ENCODE assay signal across 22 cellular contexts in genomic region chr17:76039121-76039520, GRCh38. TPM values are rescaled to one million over a fixed set of nuclear protein-coding genes. Genes with fewer than 3 reads are reported as not detected.
DNase-seq lines count a peak whose midpoint lies in the region; ATAC-seq and TF ChIP-seq lines count a peak whose summit lies in the region.
"Had no signal": no experiment of that assay in that cellular context is flagged by ENCODE, and none has a peak within 500 bp of the region (broad histone marks: within the 10 kb centered on the region; RNA-seq: fewer than 3 reads in every experiment).

No MANE protein-coding gene starts in this region.

- no peak for ATAC-seq in HG03175 (IDR thresholded peaks at IDR 0.05; ENCODE audit: unreplicated experiment)
- ATAC-seq in aorta (ENCODE audit: low FRiP score): no peak
- ATAC-seq: A549, sciatic nerve had no signal

- WGBS in stomach, 5 donors: 76 to 85% (median 80%) methylated on average over 6 of the region's 6 CpGs
- WGBS in aorta, 2 donors: 57 to 59% methylated on average over 6 of the region's 6 CpGs

- no peaks in the 10 kb centered on the region for H3K9me3 Mint-ChIP-seq in activated naive CD4-positive, alpha-beta T cell treated with anti-CD3 and anti-CD28 coated beads, Interleukin-2, amount 50 U/mL, for 24 hours

- H3K4me3 Mint-ChIP-seq in activated naive CD4-positive, alpha-beta T cell treated with anti-CD3 and anti-CD28 coated beads, Interleukin-2, amount 50 U/mL, for 24 hours: no peak overlapping the region

- TF ChIP-seq CTCF in WERI-Rb-1 (IDR thresholded peaks at IDR 0.05; ENCODE audit: low read depth, low read length): no peak
- no peak for TF ChIP-seq CTCF in stomach (IDR thresholded peaks at IDR 0.05)

- no peaks in the 10 kb centered on the region for H3K27me3 Mint-ChIP-seq in activated naive CD4-positive, alpha-beta T cell treated with anti-CD3 and anti-CD28 coated beads, Interleukin-2, amount 50 U/mL, for 24 hours

- no peak for TF ChIP-seq POLR2A in stomach (IDR thresholded peaks at IDR 0.05)

- H3K9me3 ChIP-seq in WERI-Rb-1 (ENCODE audit: severe bottlenecking) (no peaks in the 10 kb centered on the region), stomach (no peaks in the 10 kb centered on the region), aorta (ENCODE audit: control insufficient read depth, low read length) (no peaks in the 10 kb centered on the region)
- H3K9me3 ChIP-seq: A549, BLaER1, Caco-2, HAP-1, MG63, ovary had no signal

- H3K4me1 ChIP-seq in stomach (peaks cover 0 to 32% (median 6%) of the 10 kb centered on the region in 4 donors), aorta (ENCODE audit: control insufficient read depth in 1 of 2, insufficient read depth in 2 of 2, low read length in 2 of 2) (no peaks in the 10 kb centered on the region)
- H3K4me1 ChIP-seq: A549, Caco-2, HAP-1 had no signal

- H3K36me3 Mint-ChIP-seq in activated naive CD4-positive, alpha-beta T cell treated with anti-CD3 and anti-CD28 coated beads, Interleukin-2, amount 50 U/mL, for 24 hours: peaks cover 6% of the 10 kb centered on the region

- peaks cover 12% of the 10 kb centered on the region for H3K4me1 Mint-ChIP-seq in activated naive CD4-positive, alpha-beta T cell treated with anti-CD3 and anti-CD28 coated beads, Interleukin-2, amount 50 U/mL, for 24 hours

- peak overlapping the region; percentile 65 for H3K27ac Mint-ChIP-seq in activated naive CD4-positive, alpha-beta T cell treated with anti-CD3 and anti-CD28 coated beads, Interleukin-2, amount 50 U/mL, for 24 hours

- DNase-seq in activated naive CD4-positive, alpha-beta T cell treated with anti-CD3 and anti-CD28 coated beads, Interleukin-2, amount 50 U/mL, for 16 hours: no peak
- DNase-seq in WERI-Rb-1: peak; percentile 92
- DNase-seq in fibroblast of peridontal ligament (ENCODE audit: extremely low read depth): peak; percentile 2
- no peak for DNase-seq in stomach
- DNase-seq in aorta: no peak
- no peak for DNase-seq in NCI-H2029 (lab: John Stamatoyannopoulos, UW)
- DNase-seq: activated naive CD4-positive, alpha-beta T cell treated with Interleukin-2 at 50 U/mL for 16 hours; activated T-cell treated with anti-CD3 and anti-CD28 coated beads for 4 hours; Caco-2; MG63; NCI-H1417 treated with DMSO at 0.1 percent for 48 hours; NCI-H526 treated with DMSO at 0.1 percent for 48 hours had no signal

- TF ChIP-seq EP300 in stomach (IDR thresholded peaks at IDR 0.05): no peak

- H3K4me3 ChIP-seq in WERI-Rb-1 (ENCODE audit: low read depth, low read length) (no peak overlapping the region), stomach (no peak overlapping the region), aorta (ENCODE audit: low read length in 2 of 2) (no peak overlapping the region)
- H3K4me3 ChIP-seq: A549, BLaER1, HAP-1, MG63, ovary had no signal

- H3K27ac ChIP-seq in WERI-Rb-1: peak overlapping the region; percentile 56
- peak overlapping the region in 3 of 5 donors; percentile 7 to 77 (median 46) for H3K27ac ChIP-seq in stomach
- no peak overlapping the region for H3K27ac ChIP-seq in aorta (ENCODE audit: low read depth in 1 of 2, low read length in 2 of 2)
- H3K27ac ChIP-seq: ovary had no signal

- H3K36me3 ChIP-seq in WERI-Rb-1: peaks cover 69% of the 10 kb centered on the region
- peaks cover 56 to 69% (median 63%) of the 10 kb centered on the region in 4 donors for H3K36me3 ChIP-seq in stomach
- H3K36me3 ChIP-seq in aorta (ENCODE audit: control insufficient read depth in 1 of 2, insufficient read depth in 2 of 2, low read length in 1 of 2): peaks cover 4 to 21% of the 10 kb centered on the region in 2 donors
- H3K36me3 ChIP-seq: ovary had no signal

- H3K27me3 ChIP-seq in WERI-Rb-1 (ENCODE audit: insufficient read depth, low read depth, severe bottlenecking) (no peaks in the 10 kb centered on the region), stomach (no peaks in the 10 kb centered on the region), aorta (ENCODE audit: control insufficient read depth in 1 of 2, insufficient read depth in 2 of 2, low read length in 1 of 2) (no peaks in the 10 kb centered on the region)
- H3K27me3 ChIP-seq: BLaER1, MG63, ovary had no signal

- intact Hi-C loops in stomach (cut with DNase I; ENCODE audit: low total_unique reads): no loop called here
- intact Hi-C loops in aorta (cut with DNase I): no loop called here

RNA-seq across cellular contexts. Expression of gene EVPL, which starts 12.0 kb away (rescaled TPM):
- 10 to 100 TPM in 2 of 5 donors, 1 to 10 TPM in 3; 1.2 to 89.8 (median 9.7) TPM for total RNA-seq in stomach
- 100 to 1,000 TPM in 1 of 3 donors, 1 to 10 TPM in 2; 1.8 to 105 (median 8.2) TPM for polyA plus RNA-seq in stomach
- under 1 TPM; 0.16 to 0.21 TPM for total RNA-seq in aorta
- 10 to 100 TPM in 1 of 2 donors, under 1 TPM in 1; 0.10 to 12.5 TPM for polyA plus RNA-seq in aorta
- total RNA-seq: lung microvascular endothelial cell had no signal

RNA-seq across cellular contexts. Expression of gene SRP68, which starts 33.2 kb away (rescaled TPM):
- total RNA-seq in stomach (10 to 100 TPM; 24.6 to 49.8 (median 47.8) TPM), aorta (10 to 100 TPM; 57.6 to 60.9 TPM)
- polyA plus RNA-seq in stomach (10 to 100 TPM; 36.9 to 46.4 (median 39.3) TPM), aorta (10 to 100 TPM; 35.1 to 41.8 TPM)

RNA-seq across cellular contexts. Expression of gene GALR2, which starts 35.5 kb away (rescaled TPM):
- total RNA-seq in stomach (not detected), aorta (not detected)
- polyA plus RNA-seq in stomach (under 1 TPM in 1 of 3 donors, not detected in 2; 0.48 TPM), aorta (not detected)
- total RNA-seq: Daoy, fibroblast of villous mesenchyme, sciatic nerve had no signal
- polyA plus RNA-seq: ovary had no signal

RNA-seq across cellular contexts. Expression of gene CDK3, which starts 38.5 kb away (rescaled TPM):
- total RNA-seq in stomach (10 to 100 TPM in 1 of 5 donors, 1 to 10 TPM in 3, not detected in 1; 3.1 to 20.4 (median 7.3) TPM), aorta (1 to 10 TPM; 3.5 to 7.2 TPM)
- polyA plus RNA-seq in stomach (10 to 100 TPM in 1 of 3 donors, 1 to 10 TPM in 2; 7.3 to 17.2 (median 8.2) TPM), aorta (10 to 100 TPM in 1 of 2 donors, 1 to 10 TPM in 1; 3.9 to 24.0 TPM)

RNA-seq across cellular contexts. Expression of gene ZACN, which starts 39.9 kb away (rescaled TPM):
- total RNA-seq in stomach: not detected
- 1 to 10 TPM in 2 of 3 donors, under 1 TPM in 1; 1.00 to 1.9 (median 1.4) TPM for polyA plus RNA-seq in stomach
- total RNA-seq in aorta: not detected
- 1 to 10 TPM in 1 of 2 donors, under 1 TPM in 1; 0.75 to 3.0 TPM for polyA plus RNA-seq in aorta
- total RNA-seq: Daoy, fibroblast of villous mesenchyme, lung microvascular endothelial cell, sciatic nerve had no signal

Comparison
In these comparisons a context has a peak if more than half of its experiments do, and no peak if none do; other contexts are left out.
1. DNase-seq: peak in WERI-Rb-1 (single experiment) and fibroblast of peridontal ligament (single experiment); none in activated naive CD4-positive, alpha-beta T cell treated with anti-CD3 and anti-CD28 coated beads, Interleukin-2, amount 50 U/mL, for 16 hours (single experiment), stomach (single experiment), aorta (0 of 2) and NCI-H2029 (single experiment).
2. H3K27ac ChIP-seq: peak in WERI-Rb-1 (single experiment) and stomach (3 of 5); none in aorta (0 of 2).